In genomic region chr20:21280496-21281016, GRCh38 we compare ENCODE assay signal across 1 cellular context.
A peak's percentile ranks its signal among the peaks of the same experiment; 100 is the strongest.
TF ChIP-seq lines count a peak whose summit lies in the region.

No MANE protein-coding gene starts in this region.

TF ChIP-seq in HepG2, 621 proteins besides CTCF, POLR2A, EP300 and RAD21 (continued from another document and continues in another):
- TF ChIP-seq ZBTB34 (CRISPR knock-in tag; IDR thresholded peaks at IDR 0.05) (no peak), MTA3 (CRISPR knock-in tag; IDR thresholded peaks at IDR 0.05) (no peak), ZNF556 (CRISPR knock-in tag; IDR thresholded peaks at IDR 0.05; ENCODE audit: borderline replicate concordance) (0 out of 2 replicates have a peak, but pooled peaks have one; percentile 59), KLF9 (CRISPR knock-in tag; IDR thresholded peaks at IDR 0.05; ENCODE audit: low read depth) (no peak), YEATS4 (CRISPR knock-in tag; IDR thresholded peaks at IDR 0.05; ENCODE audit: borderline replicate concordance) (no peak), ZBTB49 (CRISPR knock-in tag; IDR thresholded peaks at IDR 0.05; ENCODE audit: borderline replicate concordance) (no peak), ZBTB43 (CRISPR knock-in tag; conservative IDR thresholded peaks at IDR 0.05) (peak; percentile 96), ATF2 (CRISPR knock-in tag; IDR thresholded peaks at IDR 0.05) (peak; percentile 26; the same call in 1 of the 2 replicates), ZMYM4 (CRISPR knock-in tag; IDR thresholded peaks at IDR 0.05) (peak; percentile 97), ZNF577 (CRISPR knock-in tag; IDR thresholded peaks at IDR 0.05; ENCODE audit: borderline replicate concordance, low read depth) (no peak), SOX13 (IDR thresholded peaks at IDR 0.05) (no peak), SOX13 (CRISPR knock-in tag; conservative IDR thresholded peaks at IDR 0.05 in 1 of 2, IDR thresholded peaks at IDR 0.05 in 1 of 2) (peak in 1 of 2 experiments; percentile 77; a peak in 2 of 4 replicates), ZBED4 (CRISPR knock-in tag; IDR thresholded peaks at IDR 0.05; ENCODE audit: borderline replicate concordance) (no peak), HNRNPUL1 (IDR thresholded peaks at IDR 0.05; ENCODE audit: low read depth, low read length) (no peak), ZIK1 (CRISPR knock-in tag; IDR thresholded peaks at IDR 0.05; ENCODE audit: borderline replicate concordance, low read depth) (no peak), GTF3A (CRISPR knock-in tag; conservative IDR thresholded peaks at IDR 0.05) (no peak), ZNF747 (CRISPR knock-in tag; IDR thresholded peaks at IDR 0.05; ENCODE audit: borderline replicate concordance) (no peak), ZNF749 (CRISPR knock-in tag; IDR thresholded peaks at IDR 0.05; ENCODE audit: borderline replicate concordance) (no peak), ZBTB10 (CRISPR knock-in tag; IDR thresholded peaks at IDR 0.05; ENCODE audit: borderline replicate concordance) (no peak), SAP130 (CRISPR knock-in tag; IDR thresholded peaks at IDR 0.05; ENCODE audit: low read depth) (peak; percentile 49), ZNF839 (CRISPR knock-in tag; IDR thresholded peaks at IDR 0.05; ENCODE audit: borderline replicate concordance) (no peak), TFE3 (CRISPR knock-in tag; IDR thresholded peaks at IDR 0.05) (no peak), ZSCAN21 (CRISPR knock-in tag; IDR thresholded peaks at IDR 0.05; ENCODE audit: borderline replicate concordance) (no peak; the same call in 1 of the 2 replicates), CBFB (CRISPR knock-in tag; IDR thresholded peaks at IDR 0.05) (no peak), XBP1 (CRISPR knock-in tag; IDR thresholded peaks at IDR 0.05) (no peak), ZNF484 (CRISPR knock-in tag; IDR thresholded peaks at IDR 0.05; ENCODE audit: borderline replicate concordance, low read depth) (no peak), NONO (IDR thresholded peaks at IDR 0.05) (no peak), NONO (CRISPR knock-in tag; conservative IDR thresholded peaks at IDR 0.05) (no peak; the same call in 1 of the 2 replicates), ZNF496 (CRISPR knock-in tag; IDR thresholded peaks at IDR 0.05; ENCODE audit: insufficient replicate concordance) (no peak), GTF2F1 (IDR thresholded peaks at IDR 0.05; ENCODE audit: low read length) (no peak), DMTF1 (CRISPR knock-in tag; IDR thresholded peaks at IDR 0.05) (no peak), ZNF674 (CRISPR knock-in tag; IDR thresholded peaks at IDR 0.05; ENCODE audit: low read depth) (no peak), ATF5 (CRISPR knock-in tag; IDR thresholded peaks at IDR 0.05; ENCODE audit: low read depth) (no peak), ATM (IDR thresholded peaks at IDR 0.05; ENCODE audit: borderline replicate concordance) (no peak), ZBTB7A (CRISPR knock-in tag; IDR thresholded peaks at IDR 0.05) (no peak), ZBTB3 (CRISPR knock-in tag; IDR thresholded peaks at IDR 0.05; ENCODE audit: borderline replicate concordance, low read depth) (no peak), ZNF296 (CRISPR knock-in tag; conservative IDR thresholded peaks at IDR 0.05) (no peak)
